Comparison of ENCODE assay signal across 18 cellular contexts in the genomic region with DNA sequence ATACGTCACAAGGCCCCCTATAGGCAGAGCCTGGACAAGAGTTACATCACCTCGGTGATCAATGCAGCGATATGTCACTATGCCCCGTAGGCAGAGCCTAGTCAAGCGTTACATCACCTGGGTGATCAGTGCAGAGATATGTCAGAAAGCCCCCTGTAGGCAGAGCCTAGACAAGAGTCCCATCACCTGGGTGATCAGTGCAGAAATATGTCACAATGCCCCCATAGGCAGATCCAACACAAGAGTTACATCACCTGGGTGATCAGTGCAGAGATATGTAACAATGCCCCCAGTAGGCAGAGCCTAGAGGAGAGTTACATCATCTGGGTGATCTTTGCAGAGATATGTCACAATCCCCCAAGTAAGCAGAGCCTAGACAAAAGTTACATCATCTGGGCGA. TPM values are rescaled to one million over a fixed set of nuclear protein-coding genes. Genes with fewer than 3 reads are reported as not detected.
DNase-seq lines count a peak whose midpoint lies in the region; ATAC-seq, FAIRE-seq and TF ChIP-seq lines count a peak whose summit lies in the region.
"Not testable (repeated sequence)": the region's sequence is repeated elsewhere in the genome, so short reads cannot be mapped to it uniquely, and the experiment has no call there.
"Had no signal": no experiment of that assay in that cellular context is flagged by ENCODE, and none has a peak within 500 bp of the region (broad histone marks: within the 10 kb centered on the region; RNA-seq: fewer than 3 reads in every experiment).

No MANE protein-coding gene starts in this region.

- not testable (repeated sequence) for ATAC-seq in pancreas

- H3K27me3 Mint-ChIP-seq in Caco-2 (ENCODE audit: insufficient read depth, unreplicated experiment); activated CD4-positive, alpha-beta T cell treated with anti-CD3 and anti-CD28 coated beads, Interleukin-2, amount 10 ng/mL, durations not matched to agents 7 days and 5 days; type B pancreatic cell: not testable (repeated sequence)

- no CpG with 5 or more reads among the region's 6 CpGs for WGBS in lower leg skin, 2 donors
- 57% methylated on average over 3 of the region's 6 CpGs; no CpG with 5 or more reads in 1 of the 2 donors for WGBS in pancreas, 2 donors

- H3K4me3 Mint-ChIP-seq in Caco-2 (ENCODE audit: unreplicated experiment); activated CD4-positive, alpha-beta T cell treated with anti-CD3 and anti-CD28 coated beads, Interleukin-2, amount 10 ng/mL, durations not matched to agents 7 days and 5 days; type B pancreatic cell: not testable (repeated sequence)

- H3K27ac Mint-ChIP-seq in Caco-2 (ENCODE audit: unreplicated experiment); activated CD4-positive, alpha-beta T cell treated with anti-CD3 and anti-CD28 coated beads, Interleukin-2, amount 10 ng/mL, durations not matched to agents 7 days and 5 days; type B pancreatic cell: not testable (repeated sequence)

- H3K36me3 ChIP-seq in Caco-2 (ENCODE audit: control insufficient read depth, insufficient read depth, low read length); colonic mucosa; pancreas: not testable (repeated sequence)

- not testable (repeated sequence) for TF ChIP-seq CTCF in Caco-2 (IDR thresholded peaks at IDR 0.05; ENCODE audit: insufficient read depth in 1 of 2, low read depth in 1 of 2, low read length in 1 of 2, severe bottlenecking in 1 of 2, unreplicated experiment in 1 of 2); colonic mucosa (IDR thresholded peaks at IDR 0.05); lower leg skin (IDR thresholded peaks at IDR 0.05); pancreas (IDR thresholded peaks at IDR 0.05); type B pancreatic cell (conservative IDR thresholded peaks at IDR 0.05)

- POLR2A ChIA-PET in Caco-2 (lab: Charles Lee); activated CD4-positive, alpha-beta T cell treated with anti-CD3 and anti-CD28 coated beads, Interleukin-2, amount 10 ng/mL, durations not matched to agents 7 days and 5 days (lab: Charles Lee): not testable (repeated sequence)

- BruUV-seq in Caco-2 (replicated peaks; lab: Mats Ljungman, UMichigan) = not testable (repeated sequence)

- H3K4me3 ChIP-seq in Caco-2 (ENCODE audit: low read depth, low read length); colonic mucosa; lower leg skin (ENCODE audit: low read depth, poor library complexity, severe bottlenecking); pancreas: not testable (repeated sequence)

- not testable (repeated sequence) for H3K9me3 Mint-ChIP-seq in Caco-2 (ENCODE audit: unreplicated experiment); activated CD4-positive, alpha-beta T cell treated with anti-CD3 and anti-CD28 coated beads, Interleukin-2, amount 10 ng/mL, durations not matched to agents 7 days and 5 days; type B pancreatic cell

- DNase-seq in Caco-2 (peak; percentile 6 to 50), activated gamma-delta T cell treated with Interleukin-2 at 50 U/mL for 16 hours (peak; percentile 13), colonic mucosa (peak; percentile 28), lower leg skin (ENCODE audit: low spot score in 2 of 2) (peak; percentile 16 to 84), pancreas (peak in 5 of 6 donors; percentile 2 to 23 (median 7)), type B pancreatic cell (ENCODE audit: extremely low spot score, unreplicated experiment) (peak; percentile 78)
- peak; percentile 8 for DNase-seq in activated CD4-positive, alpha-beta T cell treated with anti-CD3 and anti-CD28 coated beads, Interleukin-2, amount 10 ng/mL, durations not matched to agents 7 days and 5 days
- peak; percentile 29 for DNase-seq in stimulated activated CD8-positive, alpha-beta memory T cell treated with anti-CD3 and anti-CD28 coated beads, Interleukin-4, amount 100 ng/mL, for 48 hours

- H3K27ac ChIP-seq in colonic mucosa, pancreas: not testable (repeated sequence)

- FAIRE-seq in pancreas (lab: Jason Lieb, UNC) = not testable (repeated sequence)

- not testable (repeated sequence) for H3K36me3 Mint-ChIP-seq in Caco-2 (ENCODE audit: insufficient read depth, unreplicated experiment); activated CD4-positive, alpha-beta T cell treated with anti-CD3 and anti-CD28 coated beads, Interleukin-2, amount 10 ng/mL, durations not matched to agents 7 days and 5 days (ENCODE audit: low read depth); type B pancreatic cell

- not testable (repeated sequence) for TF ChIP-seq POLR2A in lower leg skin (IDR thresholded peaks at IDR 0.05)

- not testable (repeated sequence) for H3K9me3 ChIP-seq in Caco-2, colonic mucosa, pancreas

- intact Hi-C loops in Caco-2 (cut with micrococcal nuclease; ENCODE audit: unreplicated experiment); colonic mucosa (cut with DNase I); lower leg skin (cut with DNase I; ENCODE audit: low total_unique reads); pancreas (cut with DNase I): not testable (repeated sequence)

- not testable (repeated sequence) for H3K4me1 Mint-ChIP-seq in Caco-2 (ENCODE audit: low read depth, unreplicated experiment); activated CD4-positive, alpha-beta T cell treated with anti-CD3 and anti-CD28 coated beads, Interleukin-2, amount 10 ng/mL, durations not matched to agents 7 days and 5 days; type B pancreatic cell (ENCODE audit: unreplicated experiment)

- CTCF ChIA-PET in Caco-2 (lab: Charles Lee); activated CD4-positive, alpha-beta T cell treated with anti-CD3 and anti-CD28 coated beads, Interleukin-2, amount 10 ng/mL, durations not matched to agents 7 days and 5 days (lab: Charles Lee): not testable (repeated sequence)

- not testable (repeated sequence) for H3K9ac ChIP-seq in colonic mucosa (ENCODE audit: low read depth in 2 of 2, low read length in 2 of 2)

- not testable (repeated sequence) for H3K4me1 ChIP-seq in Caco-2, colonic mucosa, pancreas

- not testable (repeated sequence) for H3K27me3 ChIP-seq in Caco-2 (replicated peaks; ENCODE audit: control insufficient read depth, insufficient read depth, low read length); colonic mucosa; pancreas

RNA-seq across cellular contexts. Expression of a gene that starts 7.9 kb away (rescaled TPM):
- not detected in 2 replicates for total RNA-seq in Caco-2 (2022)
- not detected for total RNA-seq in activated CD4-positive, alpha-beta T cell treated with anti-CD3 and anti-CD28 coated beads, Interleukin-2, amount 10 ng/mL, durations not matched to agents 7 days and 5 days
- not detected for total RNA-seq in colonic mucosa
- not detected for total RNA-seq in lower leg skin
- total RNA-seq in pancreas = under 1 TPM in 1 of 6 donors, not detected in 5; 0.47 TPM
- polyA plus RNA-seq in pancreas = not detected
- total RNA-seq in type B pancreatic cell (ENCODE audit: low replicate concordance) = not detected in 2 replicates
- total RNA-seq: A172; activated T-helper 2 cell treated with anti-CD3 and anti-CD28 coated beads, Interferon-gamma antibody, Interleukin-2, Interleukin-4, amounts not matched to agents 10 μg/mL and 5 μg/mL and 100 μg/mL, durations not matched to agents 14 hours and 24 hours and 36 hours; Calu3; endothelial cell of umbilical vein; frontal cortex; H1; lung microvascular endothelial cell; RPMI7951; SJCRH30 had no signal
- polyA plus RNA-seq: endothelial cell of umbilical vein, H1, neural cell had no signal

Comparison
In these comparisons a context has a peak if more than half of its experiments do, and no peak if none do; other contexts are left out.
1. DNase-seq: peak in every context shown above with its lines; median percentile 78 in type B pancreatic cell; 50 in lower leg skin; 29 in stimulated activated CD8-positive, alpha-beta memory T cell treated with anti-CD3 and anti-CD28 coated beads, Interleukin-4, amount 100 ng/mL, for 48 hours; 28 in Caco-2; 28 in colonic mucosa; 13 in activated gamma-delta T cell treated with Interleukin-2 at 50 U/mL for 16 hours; 8 in activated CD4-positive, alpha-beta T cell treated with anti-CD3 and anti-CD28 coated beads, Interleukin-2, amount 10 ng/mL, durations not matched to agents 7 days and 5 days; 7 in pancreas.